Comparison of ENCODE assay signal across 9 cellular contexts in genomic region chr2:88543541-88544057, GRCh38.
"Had no signal": no experiment of that assay in that cellular context is flagged by ENCODE, and none has a peak within 500 bp of the region (broad histone marks: within the 10 kb centered on the region; RNA-seq: fewer than 3 reads in every experiment).

No MANE protein-coding gene starts in this region.

- H3K27ac Mint-ChIP-seq: H9 had no signal

- ATAC-seq: HepG2 had no signal

- H3K4me3 ChIP-seq: GM23248 had no signal

- H3K27ac ChIP-seq: GM23248, HL-60, KMS-11 had no signal

- H2AFZ ChIP-seq: GM23248 had no signal

- DNase-seq: GM23248, GOT3, H9, HCEC 1CT, KBM-7 had no signal

- FAIRE-seq: H54, HepG2 had no signal

- H3K4me3 Mint-ChIP-seq: H9 had no signal

- H3K9ac ChIP-seq: GM23248, KMS-11 had no signal

- H3K4me2 ChIP-seq: KMS-11 had no signal
